In genomic region chr3:73508330-73508954, GRCh38 we compare ENCODE assay signal across 9 cellular contexts.
DNase-seq lines count a peak whose midpoint lies in the region; ATAC-seq, FAIRE-seq and TF ChIP-seq lines count a peak whose summit lies in the region.
"Had no signal": no experiment of that assay in that cellular context is flagged by ENCODE, and none has a peak within 500 bp of the region (broad histone marks: within the 10 kb centered on the region; RNA-seq: fewer than 3 reads in every experiment).

No MANE protein-coding gene starts in this region.

- H3K4me3 ChIP-seq in LNCaP clone FGC (ENCODE audit: low read depth, low read length) (no peak overlapping the region), H1 (ENCODE audit: extremely low read depth in 1 of 4, insufficient read depth in 2 of 4, low read depth in 3 of 4, low read length in 4 of 4) (no peak overlapping the region), mesenchymal stem cell (ENCODE audit: insufficient read depth in 1 of 2, low read depth in 1 of 2, low read length in 2 of 2) (no peak overlapping the region), vagina (no peak overlapping the region)

- WGBS in H1 (ENCODE audit: extremely low coverage in 1 of 2, insufficient coverage in 1 of 2, insufficient read length in 1 of 2, insufficient replicate concordance in 2 of 2, low coverage in 1 of 2, low lambda C conversion rate in 2 of 2, missing lambda C conversion rate in 1 of 2), 2 experiments: 45% methylated on average over 6 of the region's 6 CpGs; no CpG with 5 or more reads in 1 of the 2 experiments
- WGBS in mesenchymal stem cell: 12% methylated on average over 2 of the region's 6 CpGs

- H4K91ac ChIP-seq in H1 (replicated peaks; ENCODE audit: insufficient read length, low read length) (no peak overlapping the region), mesenchymal stem cell (ENCODE audit: low read length) (no peak overlapping the region)

- H2BK20ac ChIP-seq in H1 (ENCODE audit: low read length): no peak overlapping the region

- DNase-seq in DMS 273 (lab: John Stamatoyannopoulos, UW; ENCODE audit: unreplicated experiment): peak; percentile 85
- DNase-seq in DMS 273 treated with DMSO at 0.1 percent for 48 hours (lab: John Stamatoyannopoulos, UW): no peak
- DNase-seq in LNCaP clone FGC (ENCODE audit: low read depth): no peak
- peak; percentile 39 for DNase-seq in RWPE1 (ENCODE audit: low spot score)
- DNase-seq in H1 (ENCODE audit: low read depth in 1 of 2, low spot score in 2 of 2): no peak
- DNase-seq in mesenchymal stem cell: peak; percentile 73
- no peak for DNase-seq in vagina (ENCODE audit: extremely low spot score in 2 of 2)

- H3K18ac ChIP-seq in H1 (ENCODE audit: extremely low read depth, low read length) (no peak overlapping the region), mesenchymal stem cell (ENCODE audit: low read depth in 1 of 2, low read length in 2 of 2) (no peak overlapping the region)

- H2BK12ac ChIP-seq in H1 (ENCODE audit: low read depth, low read length): no peak overlapping the region
- H2BK12ac ChIP-seq in mesenchymal stem cell (ENCODE audit: low read length in 2 of 2): no peak overlapping the region

- H3K9ac ChIP-seq in H1 (replicated peaks in 1 of 4; ENCODE audit: extremely low read depth in 1 of 4, low read depth in 3 of 4, low read length in 3 of 4) (no peak overlapping the region), mesenchymal stem cell (ENCODE audit: low read length) (peak overlapping the region; percentile 36)

- H2AK5ac ChIP-seq in H1 (ENCODE audit: low read depth, low read length): no peak overlapping the region
- no peak overlapping the region for H2AK5ac ChIP-seq in mesenchymal stem cell (ENCODE audit: low read length, severe bottlenecking)

- no peaks in the 10 kb centered on the region for H3K36me3 ChIP-seq in H1 (ENCODE audit: control insufficient read depth in 2 of 4, insufficient read depth in 4 of 4, low read length in 3 of 4)
- peaks cover 0 to 6% of the 10 kb centered on the region in 2 experiments for H3K36me3 ChIP-seq in mesenchymal stem cell (ENCODE audit: control insufficient read depth in 1 of 2, insufficient read depth in 2 of 2, low read depth in 1 of 2, low read length in 2 of 2)
- H3K36me3 ChIP-seq in vagina: no peaks in the 10 kb centered on the region

- POLR2A ChIA-PET in RWPE1 (lab: Yijun Ruan, JAX; ENCODE audit: low non-redundant PET): no interaction called here
- POLR2A ChIA-PET in H1 (lab: Charles Lee; ENCODE audit: partially characterized antibody): interaction anchor here (0.5 kb wide), 1 partner anchor 192 kb away, joined by 3 read pairs; no protein-coding TSS in a partner anchor

- H4K5ac ChIP-seq in H1 (ENCODE audit: insufficient read length, low read depth, low read length): no peak overlapping the region

- intact Hi-C loops in vagina (cut with DNase I): no loop called here

- CTCF ChIA-PET in RWPE1 (lab: Yijun Ruan, JAX) (interaction anchor here (0.6 to 1.8 kb wide), 10 partner anchors 11 to 452 kb away, joined by 3 to 20 read pairs (median 4); no protein-coding TSS in a partner anchor), H1 (lab: Charles Lee; ENCODE audit: partially characterized antibody) (interaction anchor here (0.7 to 2.4 kb wide), 56 partner anchors 9 to 411 kb away, joined by 3 to 13 read pairs (median 3); no protein-coding TSS in a partner anchor)

- H3K4me1 ChIP-seq in H1 (replicated peaks in 1 of 4; ENCODE audit: control insufficient read depth in 3 of 4, insufficient read depth in 4 of 4, low read length in 3 of 4) (peaks cover 6 to 12% (median 11%) of the 10 kb centered on the region in 4 experiments), mesenchymal stem cell (ENCODE audit: control insufficient read depth, insufficient read depth, low read depth, low read length) (peaks cover 4% of the 10 kb centered on the region), vagina (peaks cover 58% of the 10 kb centered on the region)

- H3K4ac ChIP-seq in H1 (replicated peaks; ENCODE audit: insufficient read length, low read depth, low read length): no peak overlapping the region
- no peak overlapping the region for H3K4ac ChIP-seq in mesenchymal stem cell (ENCODE audit: low read depth in 1 of 2, low read length in 2 of 2)

- H2BK120ac ChIP-seq in H1 (replicated peaks; ENCODE audit: low read depth, low read length) (no peak overlapping the region), mesenchymal stem cell (ENCODE audit: low read depth, low read length) (no peak overlapping the region)

- no peak overlapping the region for H2AFZ ChIP-seq in H1 (ENCODE audit: low read length)
- no peak overlapping the region for H2AFZ ChIP-seq in mesenchymal stem cell (ENCODE audit: low read depth, low read length)

- H3K14ac ChIP-seq in H1 (ENCODE audit: insufficient read length) (no peak overlapping the region), mesenchymal stem cell (ENCODE audit: low read length in 2 of 2) (no peak overlapping the region)

- H3K79me2 ChIP-seq in H1 (ENCODE audit: control insufficient read depth in 1 of 2, insufficient read depth in 2 of 2, low read length in 2 of 2): no peaks in the 10 kb centered on the region

- no peak overlapping the region for H3K23ac ChIP-seq in H1 (ENCODE audit: insufficient read length)
- no peak overlapping the region for H3K23ac ChIP-seq in mesenchymal stem cell (ENCODE audit: low read length in 2 of 2)

- no peak for TF ChIP-seq POLR2A in H1 (IDR thresholded peaks at IDR 0.05; ENCODE audit: control extremely low read depth in 1 of 2, low read depth in 2 of 2, low read length in 2 of 2)
- TF ChIP-seq POLR2A in vagina (IDR thresholded peaks at IDR 0.05): no peak

- peak; percentile 74 for ATAC-seq in GM21619 (IDR thresholded peaks at IDR 0.05; ENCODE audit: unreplicated experiment)

- H3K4me2 ChIP-seq in H1 (ENCODE audit: insufficient read depth in 1 of 2, low read depth in 2 of 2, low read length in 2 of 2): no peak overlapping the region
- no peak overlapping the region for H3K4me2 ChIP-seq in mesenchymal stem cell (ENCODE audit: low read length, poor library complexity, severe bottlenecking)

- no peak overlapping the region for H4K8ac ChIP-seq in H1 (ENCODE audit: extremely low read depth, insufficient read depth, low read length)
- no peak overlapping the region for H4K8ac ChIP-seq in mesenchymal stem cell (ENCODE audit: low read length)

- TF ChIP-seq RAD21 in H1 (IDR thresholded peaks at IDR 0.05 in 1 of 2, conservative IDR thresholded peaks at IDR 0.05 in 1 of 2; ENCODE audit: low read depth in 2 of 2, low read length in 2 of 2): peak; percentile 67 to 73

- H2BK5ac ChIP-seq in H1 (ENCODE audit: low read depth, low read length): no peak overlapping the region
- no peak overlapping the region for H2BK5ac ChIP-seq in mesenchymal stem cell (ENCODE audit: low read depth, low read length, poor library complexity, severe bottlenecking)

- FAIRE-seq in H1 (lab: Jason Lieb, UNC): peak; percentile 88
- FAIRE-seq: A204.1 had no signal

- H3K27me3 ChIP-seq in H1 (replicated peaks in 1 of 4; ENCODE audit: control insufficient read depth in 3 of 4, extremely low read depth in 1 of 4, insufficient read depth in 3 of 4, low read length in 3 of 4) (peaks cover 0 to 5% (median 0%) of the 10 kb centered on the region in 4 experiments; a peak in 3 of 7 replicates), mesenchymal stem cell (ENCODE audit: control insufficient read depth in 1 of 2, insufficient read depth in 1 of 2, low read length in 2 of 2) (no peaks in the 10 kb centered on the region), vagina (no peaks in the 10 kb centered on the region)

- no peak overlapping the region for H2BK15ac ChIP-seq in H1 (ENCODE audit: low read length)
- no peak overlapping the region for H2BK15ac ChIP-seq in mesenchymal stem cell (ENCODE audit: low read depth, poor library complexity, severe bottlenecking)

- peaks cover 0 to 4% of the 10 kb centered on the region in 2 experiments for H4K20me1 ChIP-seq in H1 (replicated peaks in 1 of 2; ENCODE audit: control insufficient read depth in 1 of 2, insufficient read depth in 2 of 2, low read length in 2 of 2)

- no peak overlapping the region for H3K27ac ChIP-seq in RWPE1
- H3K27ac ChIP-seq in H1 (ENCODE audit: low read depth, low read length): no peak overlapping the region
- H3K27ac ChIP-seq in mesenchymal stem cell (ENCODE audit: low read length, poor library complexity, severe bottlenecking): no peak overlapping the region
- peak overlapping the region; percentile 35 for H3K27ac ChIP-seq in vagina

- peak; percentile 75 for TF ChIP-seq CTCF in LNCaP clone FGC (IDR thresholded peaks at IDR 0.05; ENCODE audit: control insufficient read depth, extremely low read depth, insufficient read depth)
- peak; percentile 74 for TF ChIP-seq CTCF in RWPE1 (conservative IDR thresholded peaks at IDR 0.05; ENCODE audit: low read depth)
- peak; percentile 65 to 83 (median 66) for TF ChIP-seq CTCF in H1 (IDR thresholded peaks at IDR 0.05; ENCODE audit: control extremely low read depth in 1 of 3, insufficient read depth in 1 of 3, low read depth in 1 of 3, low read length in 3 of 3)
- peak; percentile 25 to 63 (median 52) for TF ChIP-seq CTCF in vagina (IDR thresholded peaks at IDR 0.05)

- H3K23me2 ChIP-seq in H1 (ENCODE audit: low read depth, low read length): no peaks in the 10 kb centered on the region

- no peak overlapping the region for H3K56ac ChIP-seq in H1 (replicated peaks; ENCODE audit: insufficient read length, low read depth, low read length)

- no peaks in the 10 kb centered on the region; the same call in 1 of the 2 replicates for H3K79me1 ChIP-seq in H1 (ENCODE audit: low read depth, low read length)
- no peaks in the 10 kb centered on the region for H3K79me1 ChIP-seq in mesenchymal stem cell (replicated peaks; ENCODE audit: low read length, poor library complexity, severe bottlenecking)

- no peaks in the 10 kb centered on the region for H3K9me3 ChIP-seq in H1 (ENCODE audit: insufficient read depth in 2 of 2, low read depth in 1 of 2, low read length in 1 of 2)
- H3K9me3 ChIP-seq in mesenchymal stem cell (ENCODE audit: control insufficient read depth, low read length): no peaks in the 10 kb centered on the region
- no peaks in the 10 kb centered on the region for H3K9me3 ChIP-seq in vagina

- TF ChIP-seq EP300 in H1 (IDR thresholded peaks at IDR 0.05; ENCODE audit: borderline replicate concordance in 1 of 2, low read depth in 2 of 2, low read length in 2 of 2): no peak

TF ChIP-seq in H1, 55 proteins besides CTCF, POLR2A, EP300 and RAD21 (continues in another document):
- no peak for TF ChIP-seq ZNF274 (IDR thresholded peaks at IDR 0.05; ENCODE audit: borderline replicate concordance, extremely low read depth, low read length)

Comparison
In these comparisons a context has a peak if more than half of its experiments do, and no peak if none do; other contexts are left out.
1. DNase-seq: peak in DMS 273 (single experiment), RWPE1 (single experiment) and mesenchymal stem cell (single experiment); none in DMS 273 treated with DMSO at 0.1 percent for 48 hours (single experiment), LNCaP clone FGC (single experiment), H1 (0 of 2) and vagina (0 of 2).
2. Peak in every context shown above with its lines, with median percentiles within 50 percentile points of each other: CTCF ChIP-seq.